21 cellular contexts compared by ENCODE assay signal in genomic region chr4:53818112-53818511, GRCh38.
DNase-seq lines count a peak whose midpoint lies in the region; ATAC-seq and TF ChIP-seq lines count a peak whose summit lies in the region.
"Had no signal": no experiment of that assay in that cellular context is flagged by ENCODE, and none has a peak within 500 bp of the region (broad histone marks: within the 10 kb centered on the region; RNA-seq: fewer than 3 reads in every experiment).

No MANE protein-coding gene starts in this region.

- no peaks in the 10 kb centered on the region for H3K36me3 ChIP-seq in SK-N-SH (replicated peaks in 1 of 2; ENCODE audit: control insufficient read depth in 1 of 2, insufficient read depth in 2 of 2, low read length in 1 of 2)
- H3K36me3 ChIP-seq in gastroesophageal sphincter: no peaks in the 10 kb centered on the region
- H3K36me3 ChIP-seq in stomach: no peaks in the 10 kb centered on the region
- H3K36me3 ChIP-seq in testis (ENCODE audit: low read depth, missing control alignments): no peaks in the 10 kb centered on the region
- H3K36me3 ChIP-seq: BLaER1 treated with 17β-estradiol and CSF1 and Interleukin-3, amounts not matched to agents 10 nM and 100 nM had no signal

- no peaks in the 10 kb centered on the region for H3K79me2 ChIP-seq in SK-N-SH (ENCODE audit: insufficient read depth)

- H3K9me3 ChIP-seq in SK-N-SH (no peaks in the 10 kb centered on the region), gastroesophageal sphincter (no peaks in the 10 kb centered on the region), stomach (no peaks in the 10 kb centered on the region), testis (no peaks in the 10 kb centered on the region)
- H3K9me3 ChIP-seq: BLaER1 treated with 17β-estradiol and CSF1 and Interleukin-3, amounts not matched to agents 10 nM and 100 nM had no signal

- H3K4me1 ChIP-seq in SK-N-SH (ENCODE audit: control insufficient read depth in 1 of 2, insufficient read depth in 2 of 2, low read depth in 1 of 2, low read length in 1 of 2): no peaks in the 10 kb centered on the region; a peak in 1 of 4 replicates
- H3K4me1 ChIP-seq in gastroesophageal sphincter: peaks cover 0 to 9% (median 0%) of the 10 kb centered on the region in 3 donors
- peaks cover 0 to 23% (median 2%) of the 10 kb centered on the region in 4 donors for H3K4me1 ChIP-seq in stomach
- no peaks in the 10 kb centered on the region for H3K4me1 ChIP-seq in testis
- H3K4me1 ChIP-seq: BLaER1 treated with 17β-estradiol and CSF1 and Interleukin-3, amounts not matched to agents 10 nM and 100 nM had no signal

- DNase-seq in SK-N-SH (no peak), stomach (no peak), testis (no peak), NCI-H1436 (lab: John Stamatoyannopoulos, UW) (no peak), NCI-H146 treated with DMSO at 0.1 percent for 48 hours (lab: John Stamatoyannopoulos, UW; ENCODE audit: unreplicated experiment) (no peak)
- DNase-seq: Calu3; CD8-positive, alpha-beta T cell; EL; GOT3; NCI-H187 treated with DMSO at 0.1 percent for 48 hours; NCI-H226; NCI-H82; PC-3; RPMI8226; SHP77 treated with DMSO at 0.1 percent for 48 hours had no signal

- H3K4me2 ChIP-seq in SK-N-SH: no peak overlapping the region
- H3K4me2 ChIP-seq: BLaER1 treated with 17β-estradiol and CSF1 and Interleukin-3, amounts not matched to agents 10 nM and 100 nM had no signal

- no peak overlapping the region for H2AFZ ChIP-seq in SK-N-SH (ENCODE audit: low read depth)

- TF ChIP-seq EP300 in SK-N-SH (IDR thresholded peaks at IDR 0.05; ENCODE audit: borderline replicate concordance in 1 of 2, low read depth in 1 of 2, low read length in 1 of 2) (no peak), gastroesophageal sphincter (IDR thresholded peaks at IDR 0.05) (no peak), stomach (IDR thresholded peaks at IDR 0.05) (no peak)

- intact Hi-C loops in stomach (cut with DNase I; ENCODE audit: low total_unique reads): no loop called here
- intact Hi-C loops in testis (cut with DNase I; ENCODE audit: low total_unique reads): no loop called here

- POLR2A ChIA-PET in SK-N-SH (lab: Yijun Ruan, JAX): no interaction called here

- TF ChIP-seq POLR2A in gastroesophageal sphincter (IDR thresholded peaks at IDR 0.05): no peak
- no peak for TF ChIP-seq POLR2A in stomach (IDR thresholded peaks at IDR 0.05)
- TF ChIP-seq POLR2A in testis (IDR thresholded peaks at IDR 0.05): no peak

- TF ChIP-seq CTCF in SK-N-SH (IDR thresholded peaks at IDR 0.05) (no peak), gastroesophageal sphincter (IDR thresholded peaks at IDR 0.05) (no peak), stomach (IDR thresholded peaks at IDR 0.05) (no peak), testis (IDR thresholded peaks at IDR 0.05) (no peak)

- H3K9ac ChIP-seq in SK-N-SH: no peak overlapping the region
- H3K9ac ChIP-seq: BLaER1 treated with 17β-estradiol and CSF1 and Interleukin-3, amounts not matched to agents 10 nM and 100 nM had no signal

- peak; percentile 36; the same call in 2 of the 3 replicates for ATAC-seq in SK-N-SH treated with all-trans-retinoic acid at 6 μM for 48 hours
- peak; percentile 74 for ATAC-seq in gastroesophageal sphincter
- ATAC-seq in HG03280 (IDR thresholded peaks at IDR 0.05; ENCODE audit: unreplicated experiment): no peak
- ATAC-seq: CD8-positive, alpha-beta T cell; GM12878; K562; PC-3 had no signal

- CTCF ChIA-PET in SK-N-SH (lab: Yijun Ruan, JAX): no interaction called here

- H3F3A ChIP-seq in SK-N-SH (replicated peaks; ENCODE audit: insufficient read depth): no peaks in the 10 kb centered on the region

- H3K27ac ChIP-seq in SK-N-SH (ENCODE audit: low read depth in 2 of 2, low read length in 1 of 2) (peak overlapping the region in 1 of 2 experiments; percentile 12; a peak in 1 of 4 replicates), gastroesophageal sphincter (peak overlapping the region in 3 of 4 donors; percentile 36 to 54 (median 44)), stomach (peak overlapping the region in 3 of 5 donors; percentile 11 to 68 (median 60)), testis (no peak overlapping the region)
- H3K27ac ChIP-seq: BLaER1 treated with 17β-estradiol and CSF1 and Interleukin-3, amounts not matched to agents 10 nM and 100 nM had no signal

- TF ChIP-seq RAD21 in SK-N-SH (IDR thresholded peaks at IDR 0.05; ENCODE audit: low read length): no peak

- H3K4me3 ChIP-seq in SK-N-SH (ENCODE audit: low read depth in 2 of 2, low read length in 1 of 2): no peak overlapping the region
- H3K4me3 ChIP-seq in gastroesophageal sphincter: no peak overlapping the region
- no peak overlapping the region for H3K4me3 ChIP-seq in stomach
- H3K4me3 ChIP-seq in testis: no peak overlapping the region
- H3K4me3 ChIP-seq: BLaER1 treated with 17β-estradiol and CSF1 and Interleukin-3, amounts not matched to agents 10 nM and 100 nM; GM12878; K562 had no signal

- no peaks in the 10 kb centered on the region for H3K9me2 ChIP-seq in SK-N-SH

- WGBS in SK-N-SH (ENCODE audit: low lambda C conversion rate): 34% methylated on average over 4 of the region's 4 CpGs
- 7 to 8% methylated on average over 4 of the region's 4 CpGs for whole genome bisulfite sequencing in gastroesophageal sphincter (ENCODE audit: low coverage in 1 of 2), 2 donors
- WGBS in stomach, 5 donors: 28 to 42% (median 40%) methylated on average over 4 of the region's 4 CpGs
- 28 to 30% methylated on average over 4 of the region's 4 CpGs for WGBS in testis, 2 donors

- no peaks in the 10 kb centered on the region for H4K20me1 ChIP-seq in SK-N-SH (ENCODE audit: insufficient read depth)
- H4K20me1 ChIP-seq: BLaER1 treated with 17β-estradiol and CSF1 and Interleukin-3, amounts not matched to agents 10 nM and 100 nM had no signal

- H3K27me3 ChIP-seq in SK-N-SH (ENCODE audit: insufficient read depth) (no peaks in the 10 kb centered on the region), gastroesophageal sphincter (no peaks in the 10 kb centered on the region), stomach (no peaks in the 10 kb centered on the region), testis (no peaks in the 10 kb centered on the region)
- H3K27me3 ChIP-seq: BLaER1 treated with 17β-estradiol and CSF1 and Interleukin-3, amounts not matched to agents 10 nM and 100 nM had no signal

TF ChIP-seq in SK-N-SH treated with all-trans-retinoic acid at 6 μM for 48 hours, 23 proteins besides CTCF, POLR2A, EP300 and RAD21 (continues in another document):
- no peak for TF ChIP-seq CREB5 (CRISPR knock-in tag; IDR thresholded peaks at IDR 0.05; ENCODE audit: low read depth)
- no peak for TF ChIP-seq BACH2 (CRISPR knock-in tag; IDR thresholded peaks at IDR 0.05; ENCODE audit: borderline replicate concordance)
- TF ChIP-seq ZFP30 (CRISPR knock-in tag; IDR thresholded peaks at IDR 0.05): no peak
- TF ChIP-seq TCF4 (CRISPR knock-in tag; IDR thresholded peaks at IDR 0.05; ENCODE audit: borderline replicate concordance): no peak
- no peak for TF ChIP-seq ISL1 (CRISPR knock-in tag; IDR thresholded peaks at IDR 0.05)
- TF ChIP-seq SNAI2 (CRISPR knock-in tag; IDR thresholded peaks at IDR 0.05): no peak
- no peak for TF ChIP-seq ESRRG (CRISPR knock-in tag; IDR thresholded peaks at IDR 0.05)
- TF ChIP-seq RARB (CRISPR knock-in tag; IDR thresholded peaks at IDR 0.05): no peak
- TF ChIP-seq ARNTL (CRISPR knock-in tag; IDR thresholded peaks at IDR 0.05; ENCODE audit: borderline replicate concordance, low read depth): no peak
- TF ChIP-seq ZNF8 (CRISPR knock-in tag; IDR thresholded peaks at IDR 0.05): no peak
- no peak for TF ChIP-seq ZFP3 (CRISPR knock-in tag; IDR thresholded peaks at IDR 0.05)

TF ChIP-seq in SK-N-SH, 30 proteins besides CTCF, POLR2A, EP300 and RAD21:
- TF ChIP-seq MEF2A (IDR thresholded peaks at IDR 0.05; ENCODE audit: borderline replicate concordance, low read depth): no peak
- no peak for TF ChIP-seq YY1 (IDR thresholded peaks at IDR 0.05; ENCODE audit: low read depth)
- TF ChIP-seq TAF1 (IDR thresholded peaks at IDR 0.05; ENCODE audit: borderline replicate concordance, low read depth, low read length): no peak
- no peak for TF ChIP-seq FOXJ3 (CRISPR knock-in tag; IDR thresholded peaks at IDR 0.05)
- no peak for TF ChIP-seq NRF1 (IDR thresholded peaks at IDR 0.05; ENCODE audit: low read depth, low read length)
- TF ChIP-seq SMC3 (IDR thresholded peaks at IDR 0.05; ENCODE audit: low read depth, low read length): no peak
- TF ChIP-seq SIN3A (IDR thresholded peaks at IDR 0.05; ENCODE audit: borderline replicate concordance, low read depth, low read length): no peak
- TF ChIP-seq TEAD4 (IDR thresholded peaks at IDR 0.05; ENCODE audit: borderline replicate concordance, insufficient read depth): no peak
- no peak for TF ChIP-seq POLR2AphosphoS5 (IDR thresholded peaks at IDR 0.05; ENCODE audit: low read depth, low read length)
- TF ChIP-seq PBX3 (IDR thresholded peaks at IDR 0.05): no peak

Comparison
In these comparisons a context has a peak if more than half of its experiments do, and no peak if none do; other contexts are left out.
1. H3K27ac ChIP-seq: peak in gastroesophageal sphincter (3 of 4) and stomach (3 of 5); none in testis (0 of 2).